ENCODE assay signal across 8 cellular contexts in the genomic region with DNA sequence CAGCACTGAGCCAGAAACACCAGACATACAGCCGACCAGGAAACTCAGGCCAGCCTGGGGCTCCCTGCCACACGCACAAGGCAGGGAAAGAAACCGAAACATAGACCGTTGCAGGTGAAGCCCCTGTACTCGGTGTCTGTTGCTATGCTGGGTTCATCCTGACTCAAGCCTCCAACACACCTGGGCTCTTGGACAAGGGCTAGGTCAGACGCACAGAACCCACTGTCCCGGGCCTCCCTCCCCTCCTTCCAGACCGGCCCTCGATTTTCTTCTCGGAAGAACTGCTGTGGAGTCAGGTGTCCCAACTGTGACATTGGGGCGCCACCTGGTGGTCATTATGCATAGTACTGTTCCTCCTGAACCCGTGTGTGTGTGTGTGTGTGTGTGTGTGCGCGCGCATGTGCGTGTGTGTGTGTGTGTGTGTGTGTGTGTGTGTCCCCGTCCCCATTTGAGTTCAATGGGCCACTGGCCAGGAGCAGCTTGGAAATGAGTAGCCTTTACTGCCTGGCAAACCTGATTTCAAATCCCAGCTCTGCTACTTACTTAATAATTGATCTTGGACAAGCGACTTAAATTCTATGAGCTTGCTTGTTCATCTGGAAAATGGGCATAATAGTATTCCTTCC. TPM values are rescaled to one million over a fixed set of nuclear protein-coding genes. Genes with fewer than 3 reads are reported as not detected.
A peak's percentile ranks its signal among the peaks of the same experiment; 100 is the strongest.
DNase-seq lines count a peak whose midpoint lies in the region; ATAC-seq and TF ChIP-seq lines count a peak whose summit lies in the region.

No MANE protein-coding gene starts in this region.

- H3K79me2 ChIP-seq in GM23338 (replicated peaks; ENCODE audit: insufficient read depth) = no peaks in the 10 kb centered on the region

- H3K4me1 ChIP-seq in GM23338 (ENCODE audit: insufficient read depth) = no peaks in the 10 kb centered on the region
- H3K4me1 ChIP-seq in adrenal gland (replicated peaks in 1 of 2) = no peaks in the 10 kb centered on the region

- peaks cover 5% of the 10 kb centered on the region; the same call in 2 of the 3 replicates for H3K9me3 Mint-ChIP-seq in GM23338

- H3K36me3 ChIP-seq in GM23338 (ENCODE audit: insufficient read depth) (no peaks in the 10 kb centered on the region), adrenal gland (replicated peaks in 1 of 2) (no peaks in the 10 kb centered on the region)

- intact Hi-C loops in adrenal gland (cut with DNase I) (loop anchor here (2.0 to 5.0 kb wide), 2 partner anchors 243 to 337 kb away; no protein-coding TSS in a partner anchor), left ventricle myocardium superior (cut with micrococcal nuclease) (no loop called here)

- TF ChIP-seq CTCF in GM23338 (conservative IDR thresholded peaks at IDR 0.05; ENCODE audit: low read depth in 2 of 2) = peak; percentile 53 to 96
- TF ChIP-seq CTCF in adrenal gland (IDR thresholded peaks at IDR 0.05) = peak; percentile 48 to 97 (median 74)
- TF ChIP-seq CTCF in retinal pigment epithelial cell (conservative IDR thresholded peaks at IDR 0.05; ENCODE audit: low read depth, low read length) = peak; percentile 62

- H3K4me3 ChIP-seq in GM23338 (no peak overlapping the region), adrenal gland (no peak overlapping the region), retinal pigment epithelial cell (ENCODE audit: low read length) (no peak overlapping the region)

- in situ Hi-C loops in Caki2 (cut with HindIII; ENCODE audit: low pct_unique_long_range_greater_than_20kb, low sequenced_read_pairs) = no loop called here

- peak overlapping the region; percentile 80; the same call in 1 of the 2 replicates for H2AFZ ChIP-seq in GM23338

- peaks cover 15% of the 10 kb centered on the region for H3K27me3 Mint-ChIP-seq in GM23338 (ENCODE audit: insufficient read depth, low read depth, poor library complexity)

- peaks cover 3% of the 10 kb centered on the region; the same call in 1 of the 3 replicates for H3K4me1 Mint-ChIP-seq in GM23338

- no peaks in the 10 kb centered on the region for H3K9me2 ChIP-seq in GM23338 (ENCODE audit: insufficient read depth)

- H3K27ac Mint-ChIP-seq in GM23338 = no peak overlapping the region

- no peak overlapping the region for H3K4me2 ChIP-seq in GM23338

- H3K4me3 Mint-ChIP-seq in GM23338 = no peak overlapping the region

- H3F3A ChIP-seq in GM23338 (replicated peaks; ENCODE audit: low read depth) = 0 out of 2 replicates have a peak, but pooled peaks cover 3% of the 10 kb centered on the region

- TF ChIP-seq POLR2A in adrenal gland (IDR thresholded peaks at IDR 0.05) = no peak

- H3K27ac ChIP-seq in GM23338 (ENCODE audit: low read depth) (no peak overlapping the region), adrenal gland (no peak overlapping the region)

- H3K27me3 ChIP-seq in GM23338 (ENCODE audit: insufficient read depth) = no peaks in the 10 kb centered on the region
- peaks cover 3% of the 10 kb centered on the region for H3K27me3 ChIP-seq in adrenal gland

- H4K20me1 ChIP-seq in GM23338 (replicated peaks; ENCODE audit: insufficient read depth) = no peaks in the 10 kb centered on the region

- DNase-seq in Caki2 (ENCODE audit: low read depth) (peak; percentile 83), GM23338 (ENCODE audit: low spot score) (peak; percentile 96), NCI-H1105 (lab: John Stamatoyannopoulos, UW) (peak; percentile 70), T follicular helper cell (ENCODE audit: low read depth) (peak; percentile 50), adrenal gland (peak; percentile 76 to 93 (median 89)), left ventricle myocardium superior (peak; percentile 84), retinal pigment epithelial cell (ENCODE audit: low read depth) (peak; percentile 54)

- no peaks in the 10 kb centered on the region for H3K36me3 Mint-ChIP-seq in GM23338 (ENCODE audit: low read depth)

- 21 to 43% (median 24%) methylated on average over 2 to 18 of the region's 18 CpGs for WGBS in adrenal gland, 4 donors

- H3K9me3 ChIP-seq in adrenal gland (replicated peaks in 1 of 3) = no peaks in the 10 kb centered on the region

- ATAC-seq in GM23338 (peak; percentile 80), left ventricle myocardium superior (peak; percentile 82), HG02970 (IDR thresholded peaks at IDR 0.05; ENCODE audit: low FRiP score, unreplicated experiment) (no peak)

TF ChIP-seq in GM23338, 12 proteins besides CTCF, POLR2A, EP300 and RAD21 (continues in another document):
- TF ChIP-seq JUNB (IDR thresholded peaks at IDR 0.05; ENCODE audit: unreplicated experiment) = no peak
- no peak for TF ChIP-seq CREB1 (CRISPR knock-in tag; IDR thresholded peaks at IDR 0.05; ENCODE audit: low read depth)
- no peak for TF ChIP-seq STAT1 (IDR thresholded peaks at IDR 0.05; ENCODE audit: unreplicated experiment)
- TF ChIP-seq, protein P1, sequence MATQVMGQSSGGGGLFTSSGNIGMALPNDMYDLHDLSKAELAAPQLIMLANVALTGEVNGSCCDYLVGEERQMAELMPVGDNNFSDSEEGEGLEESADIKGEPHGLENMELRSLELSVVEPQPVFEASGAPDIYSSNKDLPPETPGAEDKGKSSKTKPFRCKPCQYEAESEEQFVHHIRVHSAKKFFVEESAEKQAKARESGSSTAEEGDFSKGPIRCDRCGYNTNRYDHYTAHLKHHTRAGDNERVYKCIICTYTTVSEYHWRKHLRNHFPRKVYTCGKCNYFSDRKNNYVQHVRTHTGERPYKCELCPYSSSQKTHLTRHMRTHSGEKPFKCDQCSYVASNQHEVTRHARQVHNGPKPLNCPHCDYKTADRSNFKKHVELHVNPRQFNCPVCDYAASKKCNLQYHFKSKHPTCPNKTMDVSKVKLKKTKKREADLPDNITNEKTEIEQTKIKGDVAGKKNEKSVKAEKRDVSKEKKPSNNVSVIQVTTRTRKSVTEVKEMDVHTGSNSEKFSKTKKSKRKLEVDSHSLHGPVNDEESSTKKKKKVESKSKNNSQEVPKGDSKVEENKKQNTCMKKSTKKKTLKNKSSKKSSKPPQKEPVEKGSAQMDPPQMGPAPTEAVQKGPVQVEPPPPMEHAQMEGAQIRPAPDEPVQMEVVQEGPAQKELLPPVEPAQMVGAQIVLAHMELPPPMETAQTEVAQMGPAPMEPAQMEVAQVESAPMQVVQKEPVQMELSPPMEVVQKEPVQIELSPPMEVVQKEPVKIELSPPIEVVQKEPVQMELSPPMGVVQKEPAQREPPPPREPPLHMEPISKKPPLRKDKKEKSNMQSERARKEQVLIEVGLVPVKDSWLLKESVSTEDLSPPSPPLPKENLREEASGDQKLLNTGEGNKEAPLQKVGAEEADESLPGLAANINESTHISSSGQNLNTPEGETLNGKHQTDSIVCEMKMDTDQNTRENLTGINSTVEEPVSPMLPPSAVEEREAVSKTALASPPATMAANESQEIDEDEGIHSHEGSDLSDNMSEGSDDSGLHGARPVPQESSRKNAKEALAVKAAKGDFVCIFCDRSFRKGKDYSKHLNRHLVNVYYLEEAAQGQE (IDR thresholded peaks at IDR 0.05; ENCODE audit: unreplicated experiment) = no peak
- TF ChIP-seq ZNF331 (CRISPR knock-in tag; IDR thresholded peaks at IDR 0.05; ENCODE audit: low read depth) = no peak

RNA-seq across cellular contexts. Expression of gene GLI2, which starts 55.4 kb away (rescaled TPM):
- 0.44 and 0.72 TPM in 2 replicates for total RNA-seq in Caki2 (2014; rRNA removed; shearing (Covaris generic); ENCODE audit: low replicate concordance)
- total RNA-seq in GM23338 (2014; rRNA removed; shearing (Covaris generic)) = 41.7 and 53.6 TPM in 2 replicates
- 57.0 and 67.1 TPM in 2 replicates for polyA plus RNA-seq in GM23338 (2016; fragmentation: Nextera tagmentation; extraction: Ambion mirVana)
- total RNA-seq in adrenal gland = 1 to 10 TPM; 1.6 to 4.5 (median 2.7) TPM
- 1 to 10 TPM in 2 of 3 donors, under 1 TPM in 1; 0.51 to 2.7 (median 1.7) TPM for polyA plus RNA-seq in adrenal gland
- total RNA-seq in left ventricle myocardium superior = 2.1 TPM
